14 cellular contexts compared by ENCODE assay signal in the genomic region with DNA sequence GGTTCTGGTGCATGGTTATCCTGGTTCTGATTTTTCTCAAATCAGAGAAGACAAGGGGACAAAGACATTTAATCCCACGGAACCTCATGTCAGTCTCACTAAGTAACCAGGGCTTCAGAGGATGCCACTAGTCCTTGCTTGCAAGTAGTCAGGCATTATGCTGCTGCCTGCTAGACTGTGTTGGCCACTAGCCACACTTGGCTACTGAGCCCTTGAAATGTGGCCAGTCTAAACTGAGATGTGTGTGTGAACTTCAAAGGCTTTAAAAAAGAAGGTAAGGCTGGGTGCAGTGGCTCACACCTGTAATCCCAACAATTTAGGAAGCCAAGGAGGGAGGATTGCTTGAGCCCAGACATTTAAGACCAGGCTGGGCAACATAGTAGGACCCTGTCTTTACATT. TPM values are rescaled to one million over a fixed set of nuclear protein-coding genes. Genes with fewer than 3 reads are reported as not detected.
DNase-seq lines count a peak whose midpoint lies in the region; ATAC-seq and TF ChIP-seq lines count a peak whose summit lies in the region.
"Had no signal": no experiment of that assay in that cellular context is flagged by ENCODE, and none has a peak within 500 bp of the region (broad histone marks: within the 10 kb centered on the region; RNA-seq: fewer than 3 reads in every experiment).

No MANE protein-coding gene starts in this region.

- H3K4me1 ChIP-seq in HCT116 (ENCODE audit: control insufficient read depth in 1 of 2, insufficient read depth in 2 of 2, low read length in 2 of 2) (peaks cover 1 to 8% of the 10 kb centered on the region in 2 experiments; a peak in 2 of 4 replicates), trophoblast cell (ENCODE audit: control insufficient read depth in 1 of 2, insufficient read depth in 2 of 2, low read length in 2 of 2) (peaks cover 11 to 16% of the 10 kb centered on the region in 2 experiments)
- H3K4me1 ChIP-seq: Caco-2 had no signal

- no peak overlapping the region for H3K27ac Mint-ChIP-seq in WTC11
- H3K27ac Mint-ChIP-seq: CD14-positive monocyte; CD8-positive, alpha-beta T cell had no signal

- H4K12ac ChIP-seq in trophoblast cell (ENCODE audit: low read depth, low read length): no peak overlapping the region

- peaks cover 29% of the 10 kb centered on the region for H3K36me3 Mint-ChIP-seq in WTC11
- H3K36me3 Mint-ChIP-seq: CD14-positive monocyte; CD8-positive, alpha-beta T cell had no signal

- TF ChIP-seq RAD21 in HCT116 (IDR thresholded peaks at IDR 0.05; ENCODE audit: low read depth): no peak

- no peak overlapping the region for H2BK5ac ChIP-seq in trophoblast cell (ENCODE audit: low read depth, low read length, poor library complexity)

- CTCF ChIA-PET in HCT116 (lab: Charles Lee): no interaction called here
- CTCF ChIA-PET in WTC11 (lab: Charles Lee): no interaction called here

- H3K4me3 Mint-ChIP-seq in WTC11: no peak overlapping the region
- H3K4me3 Mint-ChIP-seq: CD14-positive monocyte; CD8-positive, alpha-beta T cell had no signal

- H3K9ac ChIP-seq in HCT116 (ENCODE audit: low read length): no peak overlapping the region
- H3K9ac ChIP-seq in trophoblast cell (ENCODE audit: low read length): no peak overlapping the region

- H4K20me1 ChIP-seq in HCT116 (ENCODE audit: insufficient read depth): no peaks in the 10 kb centered on the region

- no peak for TF ChIP-seq POLR2A in HCT116 (IDR thresholded peaks at IDR 0.05; ENCODE audit: borderline replicate concordance, extremely low read depth, insufficient read depth, insufficient read length)

- H3K4me1 Mint-ChIP-seq in WTC11: peaks cover 17% of the 10 kb centered on the region

- no peak overlapping the region for H3K27ac ChIP-seq in HCT116 (ENCODE audit: low read depth, low read length)
- no peak overlapping the region for H3K27ac ChIP-seq in trophoblast cell (ENCODE audit: low read depth, low read length)

- H3K14ac ChIP-seq in trophoblast cell (ENCODE audit: low read length): no peak overlapping the region

- no peak overlapping the region for H3K23ac ChIP-seq in trophoblast cell (ENCODE audit: low read length)

- peaks cover 35% of the 10 kb centered on the region for H3K9me3 Mint-ChIP-seq in WTC11
- H3K9me3 Mint-ChIP-seq: CD8-positive, alpha-beta T cell had no signal

- intact Hi-C loops in HCT116 (cut with micrococcal nuclease): no loop called here

- no peak for TF ChIP-seq CTCF in HCT116 (IDR thresholded peaks at IDR 0.05 in 2 of 3, conservative IDR thresholded peaks at IDR 0.05 in 1 of 3; ENCODE audit: borderline replicate concordance in 1 of 3, insufficient read depth in 1 of 3, low read depth in 2 of 3, low read length in 2 of 3)
- TF ChIP-seq CTCF in WTC11 (IDR thresholded peaks at IDR 0.05): no peak

- H3K9me2 ChIP-seq in HCT116 (ENCODE audit: insufficient read depth): no peaks in the 10 kb centered on the region

- H3K4ac ChIP-seq in trophoblast cell (ENCODE audit: low read depth, low read length): no peak overlapping the region

- peak overlapping the region; percentile 25 for H3K18ac ChIP-seq in trophoblast cell (ENCODE audit: low read length)

- H2BK12ac ChIP-seq in trophoblast cell (ENCODE audit: low read length): peak overlapping the region; percentile 84

- RAD21 ChIA-PET in HCT116 (lab: Charles Lee; ENCODE audit: low non-redundant PET in 1 of 2, low total read pairs in 2 of 2, uncharacterized antibody in 2 of 2, unreplicated experiment in 2 of 2): no interaction called here

- no peak overlapping the region for H3K4me2 ChIP-seq in HCT116 (ENCODE audit: low read length)
- no peak overlapping the region for H3K4me2 ChIP-seq in trophoblast cell (ENCODE audit: low read length)
- H3K4me2 ChIP-seq: A549 had no signal

- H4K91ac ChIP-seq in trophoblast cell (ENCODE audit: low read depth, low read length): peak overlapping the region; percentile 64

- ATAC-seq in HCT116 (no peak), WTC11 (no peak)
- ATAC-seq: CD8-positive, alpha-beta T cell had no signal

- peaks cover 21% of the 10 kb centered on the region for H3K79me1 ChIP-seq in trophoblast cell (ENCODE audit: low read length)

- no TSS peak for BruUV-seq in HCT116 (replicated peaks; lab: Mats Ljungman, UMichigan)

- H3K79me2 ChIP-seq in HCT116 (ENCODE audit: insufficient read depth, low read length) (no peaks in the 10 kb centered on the region), trophoblast cell (ENCODE audit: control insufficient read depth, insufficient read depth, low read length, poor library complexity) (peaks cover 3% of the 10 kb centered on the region)

- H3K36me3 ChIP-seq in HCT116 (ENCODE audit: control insufficient read depth in 1 of 2, insufficient read depth in 2 of 2, low read length in 2 of 2) (no peaks in the 10 kb centered on the region), trophoblast cell (ENCODE audit: control insufficient read depth in 1 of 2, insufficient read depth in 2 of 2, low read length in 2 of 2) (no peaks in the 10 kb centered on the region)

- H3K27me3 ChIP-seq in HCT116 (ENCODE audit: insufficient read depth, low read length): peaks cover 35% of the 10 kb centered on the region
- no peaks in the 10 kb centered on the region for H3K27me3 ChIP-seq in trophoblast cell (ENCODE audit: insufficient read depth, low read length)

- H3K4me3 ChIP-seq in HCT116 (replicated peaks in 1 of 2; ENCODE audit: low read depth in 1 of 2, low read length in 2 of 2) (no peak overlapping the region), trophoblast cell (ENCODE audit: low read depth, low read length) (no peak overlapping the region)
- H3K4me3 ChIP-seq: A549 had no signal

- no CpG with 5 or more reads among the region's 1 CpG for WGBS in trophoblast cell (ENCODE audit: extremely low coverage, insufficient coverage, insufficient read length)

- DNase-seq in HCT116 (ENCODE audit: low read depth, low spot score) (no peak), WTC11 (ENCODE audit: low spot score) (no peak), fibroblast of gingiva (ENCODE audit: low read depth) (peak; percentile 6), trophoblast cell (no peak), islet precursor cell (no peak), COR-L47 (lab: John Stamatoyannopoulos, UW) (no peak), NCI-H2227 (lab: John Stamatoyannopoulos, UW; ENCODE audit: unreplicated experiment) (no peak)
- DNase-seq in activated CD4-positive, alpha-beta T cell treated with anti-CD3 and anti-CD28 coated beads, Interleukin-2, amount 50 U/mL, for 1 hour: no peak
- DNase-seq: CD8-positive, alpha-beta T cell; DND-41; GF-D8 had no signal

- no peak overlapping the region for H4K8ac ChIP-seq in trophoblast cell (ENCODE audit: low read depth, low read length)

- no peaks in the 10 kb centered on the region for H3K9me3 ChIP-seq in HCT116 (ENCODE audit: control insufficient read depth in 1 of 2, insufficient read depth in 1 of 2, low read depth in 1 of 2, low read length in 2 of 2)
- H3K9me3 ChIP-seq in trophoblast cell (ENCODE audit: insufficient read depth, low read depth, low read length): no peaks in the 10 kb centered on the region
- H3K9me3 ChIP-seq: A549, Caco-2 had no signal

- POLR2A ChIA-PET in HCT116 (lab: Charles Lee) (no interaction called here), WTC11 (lab: Charles Lee) (no interaction called here)

- peak overlapping the region; percentile 25 for H2BK120ac ChIP-seq in trophoblast cell (ENCODE audit: insufficient read depth, low read length, poor library complexity)

- H2AFZ ChIP-seq in HCT116 (ENCODE audit: low read depth, low read length, poor library complexity, severe bottlenecking) (no peak overlapping the region), trophoblast cell (ENCODE audit: insufficient read depth, low read length, poor library complexity) (no peak overlapping the region)

- peaks cover 29% of the 10 kb centered on the region for H3K27me3 Mint-ChIP-seq in WTC11 (ENCODE audit: low read depth)

- H2AK5ac ChIP-seq in trophoblast cell (ENCODE audit: low read length): peak overlapping the region; percentile 30

TF ChIP-seq in HCT116, 20 proteins besides CTCF, POLR2A, EP300 and RAD21 (continues in another document):
- TF ChIP-seq TCF7L2 (IDR thresholded peaks at IDR 0.05; ENCODE audit: borderline replicate concordance, extremely low read depth, insufficient read depth, insufficient read length): peak; percentile 66

TF ChIP-seq in WTC11, 78 proteins besides CTCF, POLR2A, EP300 and RAD21:
- no peak for TF ChIP-seq GTF2I (CRISPR knock-in tag; conservative IDR thresholded peaks at IDR 0.05)
- no peak for TF ChIP-seq IRF2 (CRISPR knock-in tag; IDR thresholded peaks at IDR 0.05; ENCODE audit: borderline replicate concordance, low read depth)
- TF ChIP-seq MXD4 (CRISPR knock-in tag; IDR thresholded peaks at IDR 0.05; ENCODE audit: borderline replicate concordance): no peak
- no peak for TF ChIP-seq ZNF138 (CRISPR knock-in tag; conservative IDR thresholded peaks at IDR 0.05)
- TF ChIP-seq, protein P1, sequence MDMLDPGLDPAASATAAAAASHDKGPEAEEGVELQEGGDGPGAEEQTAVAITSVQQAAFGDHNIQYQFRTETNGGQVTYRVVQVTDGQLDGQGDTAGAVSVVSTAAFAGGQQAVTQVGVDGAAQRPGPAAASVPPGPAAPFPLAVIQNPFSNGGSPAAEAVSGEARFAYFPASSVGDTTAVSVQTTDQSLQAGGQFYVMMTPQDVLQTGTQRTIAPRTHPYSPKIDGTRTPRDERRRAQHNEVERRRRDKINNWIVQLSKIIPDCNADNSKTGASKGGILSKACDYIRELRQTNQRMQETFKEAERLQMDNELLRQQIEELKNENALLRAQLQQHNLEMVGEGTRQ (CRISPR knock-in tag; IDR thresholded peaks at IDR 0.05): no peak
- TF ChIP-seq ZNF121 (CRISPR knock-in tag; IDR thresholded peaks at IDR 0.05): 0 out of 2 replicates have a peak, but pooled peaks have one; percentile 1

RNA-seq across cellular contexts. Expression of a gene that starts 48.6 kb away (rescaled TPM):
- total RNA-seq in HCT116 (2021; ENCODE audit: unreplicated experiment) (0.91 TPM), WTC11 (2021) (1.0 to 1.5 TPM (median 1.4 TPM) in 3 replicates)
- not detected in 2 replicates for polyA plus RNA-seq in HCT116 (2012)
- polyA plus RNA-seq in trophoblast cell (2013): 821 and 869 TPM in 2 replicates
- total RNA-seq: CD8-positive, alpha-beta T cell had no signal
